Comparison of ENCODE assay signal across 15 cellular contexts in genomic region chr2:73997813-73998212, GRCh38. TPM values are rescaled to one million over a fixed set of nuclear protein-coding genes. Genes with fewer than 3 reads are reported as not detected.
DNase-seq lines count a peak whose midpoint lies in the region; ATAC-seq and TF ChIP-seq lines count a peak whose summit lies in the region.
"Had no signal": no experiment of that assay in that cellular context is flagged by ENCODE, and none has a peak within 500 bp of the region (broad histone marks: within the 10 kb centered on the region; RNA-seq: fewer than 3 reads in every experiment).

No MANE protein-coding gene starts in this region.

- H3K4me1 Mint-ChIP-seq in CD4-positive, alpha-beta memory T cell: peaks cover 54 to 77% (median 66%) of the 10 kb centered on the region in 4 donors
- peaks cover 64% of the 10 kb centered on the region for H3K4me1 Mint-ChIP-seq in GM23338
- peaks cover 72 to 94% (median 72%) of the 10 kb centered on the region in 3 donors for H3K4me1 Mint-ChIP-seq in naive B cell

- peak overlapping the region in 3 of 8 donors; percentile 19 to 55 (median 35) for H3K4me3 Mint-ChIP-seq in CD4-positive, alpha-beta memory T cell
- no peak overlapping the region; the same call in 2 of the 3 replicates for H3K4me3 Mint-ChIP-seq in GM23338
- H3K4me3 Mint-ChIP-seq in naive B cell: peak overlapping the region in 1 of 8 donors; percentile 36
- H3K4me3 Mint-ChIP-seq: HFFc6 had no signal

- H3K9me3 Mint-ChIP-seq in CD4-positive, alpha-beta memory T cell: no peaks in the 10 kb centered on the region
- H3K9me3 Mint-ChIP-seq in GM23338 (no peaks in the 10 kb centered on the region), naive B cell (no peaks in the 10 kb centered on the region)
- H3K9me3 Mint-ChIP-seq: HFFc6 had no signal

- H3K27ac Mint-ChIP-seq in CD4-positive, alpha-beta memory T cell: peak overlapping the region; percentile 74 to 93 (median 87)
- no peak overlapping the region for H3K27ac Mint-ChIP-seq in GM23338
- peak overlapping the region in 4 of 6 donors; percentile 44 to 78 (median 58) for H3K27ac Mint-ChIP-seq in naive B cell
- H3K27ac Mint-ChIP-seq: HFFc6 had no signal

- TF ChIP-seq CTCF in GM23338 (conservative IDR thresholded peaks at IDR 0.05; ENCODE audit: low read depth in 2 of 2): peak; percentile 20 to 70; a peak in 3 of 4 replicates

- H3K79me2 ChIP-seq in GM23338 (replicated peaks; ENCODE audit: insufficient read depth): peaks cover 78% of the 10 kb centered on the region

- peaks cover 76% of the 10 kb centered on the region for H3K4me1 ChIP-seq in CD4-positive, alpha-beta memory T cell (ENCODE audit: insufficient read depth, low read length)
- H3K4me1 ChIP-seq in GM23338 (ENCODE audit: insufficient read depth): peaks cover 40% of the 10 kb centered on the region

- ATAC-seq in GM23338 (no peak), naive B cell (ENCODE audit: low read depth in 2 of 2) (no peak), GM18502 (IDR thresholded peaks at IDR 0.05; ENCODE audit: poor library complexity, unreplicated experiment) (no peak)
- ATAC-seq: HepG2, left colon, pancreas had no signal

- intact Hi-C loops in CD4-positive, alpha-beta memory T cell (cut with micrococcal nuclease): no loop called here

- H3K27me3 Mint-ChIP-seq in CD4-positive, alpha-beta memory T cell: no peaks in the 10 kb centered on the region
- peaks cover 13% of the 10 kb centered on the region for H3K27me3 Mint-ChIP-seq in GM23338 (ENCODE audit: insufficient read depth, low read depth, poor library complexity)
- no peaks in the 10 kb centered on the region for H3K27me3 Mint-ChIP-seq in naive B cell

- no peaks in the 10 kb centered on the region for H3F3A ChIP-seq in GM23338 (replicated peaks; ENCODE audit: low read depth)

- no peaks in the 10 kb centered on the region for H3K36me3 ChIP-seq in CD4-positive, alpha-beta memory T cell (ENCODE audit: insufficient read depth, low read length)
- H3K36me3 ChIP-seq in GM23338 (ENCODE audit: insufficient read depth): no peaks in the 10 kb centered on the region
- H3K36me3 ChIP-seq: pancreas, tibial artery had no signal

- no peak overlapping the region for H3K4me3 ChIP-seq in CD4-positive, alpha-beta memory T cell (ENCODE audit: low read length in 2 of 2)
- H3K4me3 ChIP-seq in GM23338: no peak overlapping the region
- H3K4me3 ChIP-seq: pancreas, tibial artery had no signal

- no peak for DNase-seq in CD4-positive, alpha-beta memory T cell
- DNase-seq in GM23338 (ENCODE audit: low spot score) (peak; percentile 34), naive B cell (no peak), occipital lobe (lab: John Stamatoyannopoulos, UW) (no peak), NCI-H69 (lab: John Stamatoyannopoulos, UW) (no peak)
- DNase-seq: foreskin melanocyte, HFFc6, NCI-H2107, RPMI8226 had no signal

- CTCF ChIA-PET in CD4-positive, alpha-beta memory T cell (lab: Charles Lee; ENCODE audit: partially characterized antibody): no interaction called here

- H4K20me1 ChIP-seq in GM23338 (replicated peaks; ENCODE audit: insufficient read depth): peaks cover 37% of the 10 kb centered on the region

- H3K4me2 ChIP-seq in GM23338: no peak overlapping the region

- POLR2A ChIA-PET in CD4-positive, alpha-beta memory T cell (lab: Charles Lee; ENCODE audit: partially characterized antibody): no interaction called here

- H3K27me3 ChIP-seq in CD4-positive, alpha-beta memory T cell (ENCODE audit: insufficient read depth, low read length): no peaks in the 10 kb centered on the region
- H3K27me3 ChIP-seq in GM23338 (ENCODE audit: insufficient read depth): no peaks in the 10 kb centered on the region
- H3K27me3 ChIP-seq: pancreas, tibial artery had no signal

- H3K9me3 ChIP-seq in CD4-positive, alpha-beta memory T cell (ENCODE audit: control insufficient read depth in 1 of 2, low read length in 2 of 2): no peaks in the 10 kb centered on the region
- H3K9me3 ChIP-seq: pancreas, tibial artery had no signal

- H3K36me3 Mint-ChIP-seq in CD4-positive, alpha-beta memory T cell: peaks cover 0 to 4% of the 10 kb centered on the region in 2 donors
- H3K36me3 Mint-ChIP-seq in GM23338 (ENCODE audit: low read depth): no peaks in the 10 kb centered on the region
- no peaks in the 10 kb centered on the region for H3K36me3 Mint-ChIP-seq in naive B cell

- H3K27ac ChIP-seq in CD4-positive, alpha-beta memory T cell (ENCODE audit: low read depth, low read length): peak overlapping the region; percentile 22
- no peak overlapping the region for H3K27ac ChIP-seq in GM23338 (ENCODE audit: low read depth)
- peak overlapping the region; percentile 34 for H3K27ac ChIP-seq in angular gyrus (ENCODE audit: low read depth, low read length)
- H3K27ac ChIP-seq: pancreas, tibial artery had no signal

- H2AFZ ChIP-seq in GM23338: no peak overlapping the region

- no peaks in the 10 kb centered on the region for H3K9me2 ChIP-seq in GM23338 (ENCODE audit: insufficient read depth)

TF ChIP-seq in GM23338, 12 proteins besides CTCF, POLR2A, EP300 and RAD21 (continues in another document):
- TF ChIP-seq ZNF331 (CRISPR knock-in tag; IDR thresholded peaks at IDR 0.05; ENCODE audit: low read depth): no peak
- TF ChIP-seq, protein P1, sequence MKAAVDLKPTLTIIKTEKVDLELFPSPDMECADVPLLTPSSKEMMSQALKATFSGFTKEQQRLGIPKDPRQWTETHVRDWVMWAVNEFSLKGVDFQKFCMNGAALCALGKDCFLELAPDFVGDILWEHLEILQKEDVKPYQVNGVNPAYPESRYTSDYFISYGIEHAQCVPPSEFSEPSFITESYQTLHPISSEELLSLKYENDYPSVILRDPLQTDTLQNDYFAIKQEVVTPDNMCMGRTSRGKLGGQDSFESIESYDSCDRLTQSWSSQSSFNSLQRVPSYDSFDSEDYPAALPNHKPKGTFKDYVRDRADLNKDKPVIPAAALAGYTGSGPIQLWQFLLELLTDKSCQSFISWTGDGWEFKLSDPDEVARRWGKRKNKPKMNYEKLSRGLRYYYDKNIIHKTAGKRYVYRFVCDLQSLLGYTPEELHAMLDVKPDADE (IDR thresholded peaks at IDR 0.05): no peak
- TF ChIP-seq, protein P2, sequence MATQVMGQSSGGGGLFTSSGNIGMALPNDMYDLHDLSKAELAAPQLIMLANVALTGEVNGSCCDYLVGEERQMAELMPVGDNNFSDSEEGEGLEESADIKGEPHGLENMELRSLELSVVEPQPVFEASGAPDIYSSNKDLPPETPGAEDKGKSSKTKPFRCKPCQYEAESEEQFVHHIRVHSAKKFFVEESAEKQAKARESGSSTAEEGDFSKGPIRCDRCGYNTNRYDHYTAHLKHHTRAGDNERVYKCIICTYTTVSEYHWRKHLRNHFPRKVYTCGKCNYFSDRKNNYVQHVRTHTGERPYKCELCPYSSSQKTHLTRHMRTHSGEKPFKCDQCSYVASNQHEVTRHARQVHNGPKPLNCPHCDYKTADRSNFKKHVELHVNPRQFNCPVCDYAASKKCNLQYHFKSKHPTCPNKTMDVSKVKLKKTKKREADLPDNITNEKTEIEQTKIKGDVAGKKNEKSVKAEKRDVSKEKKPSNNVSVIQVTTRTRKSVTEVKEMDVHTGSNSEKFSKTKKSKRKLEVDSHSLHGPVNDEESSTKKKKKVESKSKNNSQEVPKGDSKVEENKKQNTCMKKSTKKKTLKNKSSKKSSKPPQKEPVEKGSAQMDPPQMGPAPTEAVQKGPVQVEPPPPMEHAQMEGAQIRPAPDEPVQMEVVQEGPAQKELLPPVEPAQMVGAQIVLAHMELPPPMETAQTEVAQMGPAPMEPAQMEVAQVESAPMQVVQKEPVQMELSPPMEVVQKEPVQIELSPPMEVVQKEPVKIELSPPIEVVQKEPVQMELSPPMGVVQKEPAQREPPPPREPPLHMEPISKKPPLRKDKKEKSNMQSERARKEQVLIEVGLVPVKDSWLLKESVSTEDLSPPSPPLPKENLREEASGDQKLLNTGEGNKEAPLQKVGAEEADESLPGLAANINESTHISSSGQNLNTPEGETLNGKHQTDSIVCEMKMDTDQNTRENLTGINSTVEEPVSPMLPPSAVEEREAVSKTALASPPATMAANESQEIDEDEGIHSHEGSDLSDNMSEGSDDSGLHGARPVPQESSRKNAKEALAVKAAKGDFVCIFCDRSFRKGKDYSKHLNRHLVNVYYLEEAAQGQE (IDR thresholded peaks at IDR 0.05; ENCODE audit: unreplicated experiment): no peak
- TF ChIP-seq STAT1 (IDR thresholded peaks at IDR 0.05; ENCODE audit: unreplicated experiment): no peak
- TF ChIP-seq EZH2 (IDR thresholded peaks at IDR 0.05; ENCODE audit: low read depth, unreplicated experiment): no peak
- TF ChIP-seq NANOG (IDR thresholded peaks at IDR 0.05; ENCODE audit: borderline replicate concordance): no peak
- no peak for TF ChIP-seq JUNB (IDR thresholded peaks at IDR 0.05; ENCODE audit: unreplicated experiment)
- no peak for TF ChIP-seq EZH2phosphoT487 (IDR thresholded peaks at IDR 0.05; ENCODE audit: unreplicated experiment)

RNA-seq across cellular contexts. Expression of gene TET3, which starts 13.1 kb away (rescaled TPM):
- 10 to 100 TPM; 18.2 to 19.4 TPM for total RNA-seq in CD4-positive, alpha-beta memory T cell
- polyA plus RNA-seq in CD4-positive, alpha-beta memory T cell: under 1 TPM; 0.03 to 0.57 TPM
- total RNA-seq in GM23338 (2014; rRNA removed; shearing (Covaris generic)): 18.3 and 19.9 TPM in 2 replicates
- polyA plus RNA-seq in GM23338 (2016; fragmentation: Nextera tagmentation; extraction: Ambion mirVana): 3.6 and 3.8 TPM in 2 replicates
- 1 to 10 TPM in 1 of 6 donors, under 1 TPM in 5; 0.03 to 1.2 (median 0.53) TPM for polyA plus RNA-seq in naive B cell (ENCODE audit: low read depth in 6 of 6)
- total RNA-seq in occipital lobe: 20.9 TPM
